ENCODE assay signal across 8 cellular contexts in genomic region chr1:182391362-182392044, GRCh38. TPM values are rescaled to one million over a fixed set of nuclear protein-coding genes. Genes with fewer than 3 reads are reported as not detected.
DNase-seq lines count a peak whose midpoint lies in the region; ATAC-seq and TF ChIP-seq lines count a peak whose summit lies in the region.

GLUL (minus strand) TSS chr1:182391790; CDS start chr1:182388737, 3,053 bp downstream.

- peak; percentile 100 for DNase-seq in D341Med (ENCODE audit: low spot score)
- peak; percentile 74 for DNase-seq in activated T-cell treated with anti-CD3 and anti-CD28 coated beads, Interleukin-2, amount 50 U/mL, for 24 hours
- DNase-seq in stimulated activated CD8-positive, alpha-beta memory T cell treated with anti-CD3 and anti-CD28 coated beads, Interleukin-7, amount 100 ng/mL, for 1 hour (ENCODE audit: low read depth in 2 of 2) = peak; percentile 30 to 31

- peaks cover 24% of the 10 kb centered on the region for H3K36me3 Mint-ChIP-seq in activated T-cell treated with anti-CD3 and anti-CD28 coated beads, Interleukin-2, amount 50 U/mL, for 24 hours (ENCODE audit: low read depth)

- H3K36me3 ChIP-seq in HUES64 (ENCODE audit: insufficient read depth, low read length) = peaks cover 40% of the 10 kb centered on the region
- H3K36me3 ChIP-seq in OCI-LY1 (ENCODE audit: insufficient read depth, low read length) = no peaks in the 10 kb centered on the region; the same call in 1 of the 2 replicates
- peaks cover 14% of the 10 kb centered on the region for H3K36me3 ChIP-seq in mucosa of stomach (ENCODE audit: control insufficient read depth, insufficient read depth, low read length)

- H2AFZ ChIP-seq in OCI-LY1 (ENCODE audit: low read length) = no peak within 1 kb of the TSS

- H3K27ac ChIP-seq in HUES64 (ENCODE audit: low read depth, low read length) (peak within 1 kb of the TSS; percentile 97), OCI-LY1 (ENCODE audit: low read depth, low read length, poor library complexity, severe bottlenecking) (no peak within 1 kb of the TSS)

- H3K27ac Mint-ChIP-seq in activated T-cell treated with anti-CD3 and anti-CD28 coated beads, Interleukin-2, amount 50 U/mL, for 24 hours = peak within 1 kb of the TSS; percentile 88

- H3K27me3 Mint-ChIP-seq in activated T-cell treated with anti-CD3 and anti-CD28 coated beads, Interleukin-2, amount 50 U/mL, for 24 hours = peaks cover 47% of the 10 kb centered on the region

- no peaks in the 10 kb centered on the region for H3K27me3 ChIP-seq in HUES64 (ENCODE audit: insufficient read depth, low read length)
- no peaks in the 10 kb centered on the region for H3K27me3 ChIP-seq in OCI-LY1 (ENCODE audit: insufficient read depth, low read length)
- H3K27me3 ChIP-seq in mucosa of stomach (ENCODE audit: control insufficient read depth, insufficient read depth, low read length) = no peaks in the 10 kb centered on the region

- H3K79me2 ChIP-seq in OCI-LY1 (ENCODE audit: insufficient read depth, low read length) = no peaks in the 10 kb centered on the region

- TF ChIP-seq CTCF in OCI-LY1 (IDR thresholded peaks at IDR 0.05; ENCODE audit: low read length) = no peak

- peak within 1 kb of the TSS; percentile 83 for H3K4me3 ChIP-seq in HUES64 (ENCODE audit: low read length)
- H3K4me3 ChIP-seq in OCI-LY1 (ENCODE audit: low read depth, low read length, poor library complexity, severe bottlenecking) = peak within 1 kb of the TSS; percentile 48
- peak within 1 kb of the TSS; percentile 74 for H3K4me3 ChIP-seq in mucosa of stomach (ENCODE audit: low read length)

- peak within 1 kb of the TSS; percentile 41 for H3K4me2 ChIP-seq in OCI-LY1 (ENCODE audit: low read length)

- H3K9me3 ChIP-seq in HUES64 (ENCODE audit: insufficient read depth, low read depth, low read length) (no peaks in the 10 kb centered on the region), OCI-LY1 (ENCODE audit: low read length) (no peaks in the 10 kb centered on the region), mucosa of stomach (ENCODE audit: control insufficient read depth, low read length) (no peaks in the 10 kb centered on the region)

- H3K4me1 ChIP-seq in HUES64 (ENCODE audit: insufficient read depth, low read length) = peaks cover 30% of the 10 kb centered on the region
- no peaks in the 10 kb centered on the region for H3K4me1 ChIP-seq in OCI-LY1 (ENCODE audit: insufficient read depth, low read length, severe bottlenecking)
- H3K4me1 ChIP-seq in mucosa of stomach (ENCODE audit: control insufficient read depth, insufficient read depth, low read length) = peaks cover 32% of the 10 kb centered on the region

- peak; percentile 72 for ATAC-seq in GM21515 (IDR thresholded peaks at IDR 0.05; ENCODE audit: unreplicated experiment)
- peak; percentile 92 for ATAC-seq in esophagus mucosa

- H3K9me2 ChIP-seq in OCI-LY1 (ENCODE audit: low read depth, low read length) = no peaks in the 10 kb centered on the region

- peak within 1 kb of the TSS; percentile 98 for H3K9ac ChIP-seq in HUES64 (ENCODE audit: low read depth, low read length)
- no peak within 1 kb of the TSS; the same call in 1 of the 2 replicates for H3K9ac ChIP-seq in OCI-LY1 (ENCODE audit: low read length)
- peak within 1 kb of the TSS; percentile 94 for H3K9ac ChIP-seq in mucosa of stomach (ENCODE audit: low read length)

- no peaks in the 10 kb centered on the region for H4K20me1 ChIP-seq in OCI-LY1 (ENCODE audit: insufficient read depth, low read length)

- peak within 1 kb of the TSS; percentile 86 for H3K4me3 Mint-ChIP-seq in activated T-cell treated with anti-CD3 and anti-CD28 coated beads, Interleukin-2, amount 50 U/mL, for 24 hours

- H3K9me3 Mint-ChIP-seq in activated T-cell treated with anti-CD3 and anti-CD28 coated beads, Interleukin-2, amount 50 U/mL, for 24 hours = no peaks in the 10 kb centered on the region

- peaks cover 23% of the 10 kb centered on the region for H3K4me1 Mint-ChIP-seq in activated T-cell treated with anti-CD3 and anti-CD28 coated beads, Interleukin-2, amount 50 U/mL, for 24 hours (ENCODE audit: low read depth)

- H3F3A ChIP-seq in OCI-LY1 (ENCODE audit: insufficient read depth, low read length) = no peaks in the 10 kb centered on the region

- WGBS in HUES64 = under 1% methylated on average over 70 of the region's 70 CpGs

RNA-seq across cellular contexts. Expression of gene GLUL, which starts in this region (rescaled TPM):
- polyA plus RNA-seq in HUES64 (2013, experiment 1 of 2) = 156 TPM
- 213 TPM for polyA plus RNA-seq in HUES64 (2013, experiment 2 of 2)
- 435 TPM for total RNA-seq in esophagus mucosa

Comparison
In these comparisons a context has a peak if more than half of its experiments do, and no peak if none do; other contexts are left out.
1. DNase-seq: peak in every context shown above with its lines; median percentile 100 in D341Med; 74 in activated T-cell treated with anti-CD3 and anti-CD28 coated beads, Interleukin-2, amount 50 U/mL, for 24 hours; 30 in stimulated activated CD8-positive, alpha-beta memory T cell treated with anti-CD3 and anti-CD28 coated beads, Interleukin-7, amount 100 ng/mL, for 1 hour.